ENCODE assay signal across 24 cellular contexts in genomic region chr7:89023146-89023545, GRCh38.
"Had no signal": no experiment of that assay in that cellular context is flagged by ENCODE, and none has a peak within 500 bp of the region (broad histone marks: within the 10 kb centered on the region; RNA-seq: fewer than 3 reads in every experiment).

No MANE protein-coding gene starts in this region.

- H3K27ac ChIP-seq: hepatocyte, left ventricle myocardium inferior, parathyroid adenoma, stomach, suprapubic skin, tibial nerve, VCaP had no signal

- H3K36me3 ChIP-seq: left ventricle myocardium inferior, stomach, suprapubic skin, tibial nerve had no signal

- H3K4me3 ChIP-seq: hepatocyte, left ventricle myocardium inferior, smooth muscle cell, stomach, suprapubic skin, tibial nerve had no signal

- H3K9me3 ChIP-seq: stomach had no signal

- ATAC-seq: activated CD4-positive, CD25-positive, alpha-beta regulatory T cell treated with anti-CD3 and anti-CD28 coated beads, Interleukin-2, amount 50 U/mL, for 24 hours; activated CD8-positive, alpha-beta memory T cell treated with anti-CD3 and anti-CD28 coated beads, Interleukin-2, amount 10 ng/mL, durations not matched to agents 7 days and 5 days; activated CD8-positive, alpha-beta T cell treated with anti-CD3 and anti-CD28 coated beads for 36 hours; esophagus mucosa; sciatic nerve; stimulated activated memory B cell treated with anti-CD40 and anti-IgM and Interleukin-4, amounts not matched to agents 10 μg/mL and 1 μg/mL and 100 μg/mL, for 72 hours had no signal

- DNase-seq: activated CD4-positive, alpha-beta T cell treated with anti-CD3 and anti-CD28 coated beads, Interleukin-2, amount 10 ng/mL, durations not matched to agents 24 days and 14 days; activated CD8-positive, alpha-beta memory T cell treated with anti-CD3 and anti-CD28 coated beads, Interleukin-2, amount 10 ng/mL, durations not matched to agents 7 days and 5 days; activated CD8-positive, alpha-beta T cell treated with anti-CD3 and anti-CD28 coated beads for 36 hours; activated effector memory CD4-positive, alpha-beta T cell treated with anti-CD3 and anti-CD28 coated beads, Interleukin-2, amount 50 U/mL, for 16 hours; activated naive CD4-positive, alpha-beta T cell treated with anti-CD3 and anti-CD28 coated beads, Interleukin-2, amount 10 ng/mL, durations not matched to agents 7 days and 5 days; activated T-cell treated with anti-CD3 and anti-CD28 coated beads for 4 hours; amygdala; central memory CD4-positive, alpha-beta T cell; effector memory CD4-positive, alpha-beta T cell; glutamatergic neuron; left ventricle myocardium inferior; nephron progenitor cell; stimulated activated CD4-positive, alpha-beta T cell treated with anti-CD3 and anti-CD28 coated beads, Interleukin-15, amount 100 ng/mL, for 24 hours; stomach had no signal

- H3K4me1 ChIP-seq: left ventricle myocardium inferior, parathyroid adenoma, stomach, suprapubic skin had no signal

- H3K27me3 ChIP-seq: hepatocyte, stomach, suprapubic skin, tibial nerve had no signal
